26 cellular contexts compared by ENCODE assay signal in the genomic region with DNA sequence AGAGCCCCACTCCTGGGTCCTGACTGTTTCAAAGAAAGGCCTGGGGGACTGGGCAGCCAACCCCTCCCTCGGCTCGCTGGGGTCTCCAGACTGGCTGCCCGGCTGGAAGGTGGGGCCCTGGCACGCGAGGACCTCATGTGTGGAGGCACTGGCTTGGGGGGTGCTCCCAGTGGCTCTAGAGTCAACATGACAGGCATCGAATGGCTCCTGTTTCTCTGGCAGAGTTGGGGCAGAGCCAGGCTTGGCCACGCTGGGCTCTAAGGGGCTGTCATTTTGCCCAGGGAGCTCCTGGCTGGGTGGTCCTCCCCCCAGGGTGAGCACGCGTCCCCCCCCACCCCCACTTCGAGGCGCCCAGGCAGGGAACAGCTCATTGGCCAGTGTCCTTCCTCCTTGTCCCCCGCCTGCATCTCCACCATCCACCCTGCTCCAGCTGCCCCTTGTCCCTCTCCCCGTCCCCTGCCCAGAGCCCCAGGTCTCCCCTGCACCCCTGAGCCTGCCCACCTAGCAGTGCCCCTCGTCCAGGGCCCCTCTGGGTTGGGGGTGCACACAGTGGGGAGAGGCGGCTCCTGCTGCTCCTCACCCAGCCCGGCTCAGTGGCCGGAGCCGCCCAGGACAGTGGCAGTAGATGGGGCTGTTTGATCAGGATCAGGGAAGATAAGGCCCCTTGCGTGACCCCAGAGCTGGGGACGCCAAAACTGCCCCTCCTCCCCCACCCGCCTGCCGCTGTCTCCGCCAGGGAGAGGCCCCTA. TPM values are rescaled to one million over a fixed set of nuclear protein-coding genes. Genes with fewer than 3 reads are reported as not detected.
"Had no signal": no experiment of that assay in that cellular context is flagged by ENCODE, and none has a peak within 500 bp of the region (broad histone marks: within the 10 kb centered on the region; RNA-seq: fewer than 3 reads in every experiment).

No MANE protein-coding gene starts in this region.

- H3K27ac Mint-ChIP-seq: activated CD4-positive, alpha-beta memory T cell treated with anti-CD3 and anti-CD28 coated beads for 36 hours; activated naive CD8-positive, alpha-beta T cell; activated T-helper 1 cell treated with anti-CD3 and anti-CD28 coated beads, Interleukin-12 subunit alpha, Interleukin-12 subunit beta, Interleukin-2, Interleukin-4 antibody, amounts not matched to agents 30 ng/mL and 10 ng/mL and 1 ng/mL, durations not matched to agents 14 hours and 24 hours and 36 hours; dendritic cell treated with granulocyte-macrophage colony-stimulating factor and Interleukin-4, amounts not matched to agents 40 ng/mL and 50 ng/mL, for 4 days; nephron progenitor cell; stimulated activated naive B cell treated with anti-CD40 and anti-IgM and Interleukin-4, amounts not matched to agents 10 μg/mL and 1 μg/mL and 100 μg/mL, for 72 hours had no signal

- H3K9me3 ChIP-seq: gastroesophageal sphincter, heart left ventricle, left ventricle myocardium inferior, spleen, thoracic aorta, upper lobe of right lung had no signal

- H3K4me1 ChIP-seq: upper lobe of right lung had no signal

- H3K36me3 Mint-ChIP-seq: activated CD4-positive, alpha-beta memory T cell treated with anti-CD3 and anti-CD28 coated beads for 36 hours; activated naive CD8-positive, alpha-beta T cell; stimulated activated naive B cell treated with anti-CD40 and anti-IgM and Interleukin-4, amounts not matched to agents 10 μg/mL and 1 μg/mL and 100 μg/mL, for 72 hours had no signal

- H3K36me3 ChIP-seq: gastroesophageal sphincter, heart left ventricle, left ventricle myocardium inferior, spleen, thoracic aorta, upper lobe of right lung had no signal

- H3K27ac ChIP-seq: gastroesophageal sphincter, heart left ventricle, left ventricle myocardium inferior, spleen, thoracic aorta, upper lobe of right lung, VCaP had no signal

- ATAC-seq: esophagus mucosa, gastroesophageal sphincter, heart left ventricle, upper lobe of right lung had no signal

- FAIRE-seq: bronchial epithelial cell had no signal

- DNase-seq: activated CD4-positive, alpha-beta memory T cell treated with anti-CD3 and anti-CD28 coated beads for 36 hours; activated CD4-positive, alpha-beta T cell treated with anti-CD3 and anti-CD28 coated beads for 4 hours; activated T-cell treated with anti-CD3 and anti-CD28 coated beads for 4 hours; effector CD8-positive, alpha-beta T cell; heart left ventricle; left ventricle myocardium inferior; mammary epithelial cell; midbrain; nephron progenitor cell; occipital lobe; retina; spleen; stimulated activated naive B cell treated with anti-CD40 and anti-IgM and Interleukin-4, amounts not matched to agents 10 μg/mL and 1 μg/mL and 100 μg/mL, for 72 hours; upper lobe of right lung had no signal

- H3K9me3 Mint-ChIP-seq: activated CD4-positive, alpha-beta memory T cell treated with anti-CD3 and anti-CD28 coated beads for 36 hours; activated T-helper 1 cell treated with anti-CD3 and anti-CD28 coated beads, Interleukin-12 subunit alpha, Interleukin-12 subunit beta, Interleukin-2, Interleukin-4 antibody, amounts not matched to agents 30 ng/mL and 10 ng/mL and 1 ng/mL, durations not matched to agents 14 hours and 24 hours and 36 hours; dendritic cell treated with granulocyte-macrophage colony-stimulating factor and Interleukin-4, amounts not matched to agents 40 ng/mL and 50 ng/mL, for 4 days; nephron progenitor cell; stimulated activated naive B cell treated with anti-CD40 and anti-IgM and Interleukin-4, amounts not matched to agents 10 μg/mL and 1 μg/mL and 100 μg/mL, for 72 hours had no signal

- H3K4me3 ChIP-seq: gastroesophageal sphincter, heart left ventricle, left ventricle myocardium inferior, spleen, thoracic aorta, upper lobe of right lung had no signal

- H3K4me3 Mint-ChIP-seq: activated CD4-positive, alpha-beta memory T cell treated with anti-CD3 and anti-CD28 coated beads for 36 hours; activated naive CD8-positive, alpha-beta T cell; activated T-helper 1 cell treated with anti-CD3 and anti-CD28 coated beads, Interleukin-12 subunit alpha, Interleukin-12 subunit beta, Interleukin-2, Interleukin-4 antibody, amounts not matched to agents 30 ng/mL and 10 ng/mL and 1 ng/mL, durations not matched to agents 14 hours and 24 hours and 36 hours; dendritic cell treated with granulocyte-macrophage colony-stimulating factor and Interleukin-4, amounts not matched to agents 40 ng/mL and 50 ng/mL, for 4 days; nephron progenitor cell; stimulated activated naive B cell treated with anti-CD40 and anti-IgM and Interleukin-4, amounts not matched to agents 10 μg/mL and 1 μg/mL and 100 μg/mL, for 72 hours had no signal

RNA-seq across cellular contexts. Expression of a gene that starts 2.7 kb away (rescaled TPM):
- total RNA-seq: activated CD4-positive, alpha-beta memory T cell treated with anti-CD3 and anti-CD28 coated beads for 36 hours; activated T-helper 1 cell treated with anti-CD3 and anti-CD28 coated beads, Interleukin-12 subunit alpha, Interleukin-12 subunit beta, Interleukin-2, Interleukin-4 antibody, amounts not matched to agents 30 ng/mL and 10 ng/mL and 1 ng/mL, durations not matched to agents 14 hours and 24 hours and 36 hours; bronchial epithelial cell; cerebellum; heart left ventricle; kidney epithelial cell; left ventricle myocardium inferior; mammary epithelial cell; myocyte; occipital lobe; posterior vena cava; thoracic aorta; upper lobe of right lung had no signal
- polyA plus RNA-seq: heart left ventricle, mammary epithelial cell had no signal

RNA-seq across cellular contexts. Expression of a gene that starts 28.2 kb away (rescaled TPM):
- total RNA-seq: activated CD4-positive, alpha-beta memory T cell treated with anti-CD3 and anti-CD28 coated beads for 36 hours; activated T-helper 1 cell treated with anti-CD3 and anti-CD28 coated beads, Interleukin-12 subunit alpha, Interleukin-12 subunit beta, Interleukin-2, Interleukin-4 antibody, amounts not matched to agents 30 ng/mL and 10 ng/mL and 1 ng/mL, durations not matched to agents 14 hours and 24 hours and 36 hours; bronchial epithelial cell; cerebellum; gastroesophageal sphincter; heart left ventricle; occipital lobe; posterior vena cava; spleen; thoracic aorta; upper lobe of right lung had no signal
- polyA plus RNA-seq: heart left ventricle had no signal
